1 cellular context compared by ENCODE assay signal in the genomic region with DNA sequence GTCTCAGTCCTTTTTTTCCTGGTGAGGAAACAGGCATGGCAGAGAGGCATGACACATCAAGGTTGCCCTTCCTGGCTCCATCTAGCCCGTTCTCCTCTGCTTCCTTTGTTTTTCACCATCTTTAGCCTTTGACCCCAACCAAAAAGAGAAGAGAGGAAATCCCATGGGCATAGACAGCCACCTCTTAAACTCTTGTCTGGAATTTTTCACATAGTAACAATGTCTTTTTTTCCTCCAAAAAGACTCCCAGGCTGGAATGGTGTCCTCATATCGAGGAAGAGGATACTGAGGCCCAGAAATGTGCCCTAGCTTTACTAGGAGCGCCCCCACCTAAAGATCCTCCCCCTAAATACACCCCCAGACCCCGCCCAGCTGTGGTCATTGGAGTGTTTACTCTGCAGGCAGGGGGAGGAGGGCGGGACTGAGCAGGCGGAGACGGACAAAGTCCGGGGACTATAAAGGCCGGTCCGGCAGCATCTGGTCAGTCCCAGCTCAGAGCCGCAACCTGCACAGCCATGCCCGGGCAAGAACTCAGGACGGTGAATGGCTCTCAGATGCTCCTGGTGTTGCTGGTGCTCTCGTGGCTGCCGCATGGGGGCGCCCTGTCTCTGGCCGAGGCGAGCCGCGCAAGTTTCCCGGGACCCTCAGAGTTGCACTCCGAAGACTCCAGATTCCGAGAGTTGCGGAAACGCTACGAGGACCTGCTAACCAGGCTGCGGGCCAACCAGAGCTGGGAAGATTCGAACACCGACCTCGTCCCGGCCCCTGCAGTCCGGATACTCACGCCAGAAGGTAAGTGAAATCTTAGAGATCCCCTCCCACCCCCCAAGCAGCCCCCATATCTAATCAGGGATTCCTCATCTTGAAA.
A peak's percentile ranks its signal among the peaks of the same experiment; 100 is the strongest.
TF ChIP-seq lines count a peak whose summit lies in the region.

Gene GDF15 (plus strand): TSS at position 484 of the 868 bp plus-strand sequence. CDS start 32 bp downstream, at position 516.

TF ChIP-seq in HepG2, 621 proteins besides CTCF, POLR2A, EP300 and RAD21 (continued from another document and continues in another):
- TF ChIP-seq HNF1A (IDR thresholded peaks at IDR 0.05; ENCODE audit: low read depth) (0 out of 2 replicates have a peak, but pooled peaks have one; percentile 25), HNF1A (CRISPR knock-in tag; IDR thresholded peaks at IDR 0.05; ENCODE audit: borderline replicate concordance) (peak; percentile 79; the same call in 1 of the 2 replicates), TCF7 (IDR thresholded peaks at IDR 0.05; ENCODE audit: low read depth) (peak; percentile 62), TGIF2 (CRISPR knock-in tag; IDR thresholded peaks at IDR 0.05) (peak; percentile 31; the same call in 1 of the 2 replicates), ZSCAN21 (CRISPR knock-in tag; IDR thresholded peaks at IDR 0.05; ENCODE audit: borderline replicate concordance) (peak; percentile 95), HMG20B (CRISPR knock-in tag; conservative IDR thresholded peaks at IDR 0.05) (no peak), MAF1 (CRISPR knock-in tag; IDR thresholded peaks at IDR 0.05; ENCODE audit: borderline replicate concordance) (peak; percentile 94; the same call in 1 of the 2 replicates), ZBTB3 (CRISPR knock-in tag; IDR thresholded peaks at IDR 0.05; ENCODE audit: borderline replicate concordance, low read depth) (no peak; the same call in none of the 2 replicates), ZNF773 (CRISPR knock-in tag; IDR thresholded peaks at IDR 0.05; ENCODE audit: borderline replicate concordance) (peak; percentile 91; the same call in 1 of the 2 replicates), ZBTB20 (CRISPR knock-in tag; IDR thresholded peaks at IDR 0.05; ENCODE audit: borderline replicate concordance, low read depth) (peak; percentile 77; the same call in 1 of the 2 replicates), PAF1 (CRISPR knock-in tag; IDR thresholded peaks at IDR 0.05) (no peak; the same call in none of the 2 replicates), DNMT1 (CRISPR knock-in tag; IDR thresholded peaks at IDR 0.05) (no peak), PHF8 (CRISPR knock-in tag; IDR thresholded peaks at IDR 0.05) (peak; percentile 79), KAT7 (CRISPR knock-in tag; IDR thresholded peaks at IDR 0.05; ENCODE audit: borderline replicate concordance) (peak; percentile 78), MAFK (conservative IDR thresholded peaks at IDR 0.05 in 1 of 2, IDR thresholded peaks at IDR 0.05 in 1 of 2; ENCODE audit: low read length in 2 of 2) (no peak), ZNF850 (CRISPR knock-in tag; conservative IDR thresholded peaks at IDR 0.05) (no peak), TCF12 (IDR thresholded peaks at IDR 0.05) (no peak), TCF12 (CRISPR knock-in tag; IDR thresholded peaks at IDR 0.05) (peak; percentile 71; the same call in 1 of the 2 replicates), ZNF263 (CRISPR knock-in tag; IDR thresholded peaks at IDR 0.05) (peak; percentile 75), SRF (IDR thresholded peaks at IDR 0.05; ENCODE audit: low read depth, low read length) (peak; percentile 26; the same call in 1 of the 2 replicates), ZNF580 (CRISPR knock-in tag; IDR thresholded peaks at IDR 0.05; ENCODE audit: borderline replicate concordance, low read depth) (peak; percentile 62), ZNF570 (CRISPR knock-in tag; IDR thresholded peaks at IDR 0.05; ENCODE audit: borderline replicate concordance) (no peak), ZNF24 (IDR thresholded peaks at IDR 0.05) (0 out of 2 replicates have a peak, but pooled peaks have one; percentile 71), ZNF749 (CRISPR knock-in tag; IDR thresholded peaks at IDR 0.05; ENCODE audit: borderline replicate concordance) (peak; percentile 97), HMG20A (CRISPR knock-in tag; IDR thresholded peaks at IDR 0.05; ENCODE audit: borderline replicate concordance) (no peak; the same call in none of the 2 replicates), MEIS2 (CRISPR knock-in tag; IDR thresholded peaks at IDR 0.05) (peak; percentile 92; the same call in 1 of the 2 replicates), THAP11 (CRISPR knock-in tag; IDR thresholded peaks at IDR 0.05) (peak; percentile 72), IKZF4 (CRISPR knock-in tag; IDR thresholded peaks at IDR 0.05; ENCODE audit: borderline replicate concordance, low read depth, not compliant biosample characterization) (no peak), FOXO1 (CRISPR knock-in tag; IDR thresholded peaks at IDR 0.05) (peak; percentile 88)
- TF ChIP-seq, protein P1, sequence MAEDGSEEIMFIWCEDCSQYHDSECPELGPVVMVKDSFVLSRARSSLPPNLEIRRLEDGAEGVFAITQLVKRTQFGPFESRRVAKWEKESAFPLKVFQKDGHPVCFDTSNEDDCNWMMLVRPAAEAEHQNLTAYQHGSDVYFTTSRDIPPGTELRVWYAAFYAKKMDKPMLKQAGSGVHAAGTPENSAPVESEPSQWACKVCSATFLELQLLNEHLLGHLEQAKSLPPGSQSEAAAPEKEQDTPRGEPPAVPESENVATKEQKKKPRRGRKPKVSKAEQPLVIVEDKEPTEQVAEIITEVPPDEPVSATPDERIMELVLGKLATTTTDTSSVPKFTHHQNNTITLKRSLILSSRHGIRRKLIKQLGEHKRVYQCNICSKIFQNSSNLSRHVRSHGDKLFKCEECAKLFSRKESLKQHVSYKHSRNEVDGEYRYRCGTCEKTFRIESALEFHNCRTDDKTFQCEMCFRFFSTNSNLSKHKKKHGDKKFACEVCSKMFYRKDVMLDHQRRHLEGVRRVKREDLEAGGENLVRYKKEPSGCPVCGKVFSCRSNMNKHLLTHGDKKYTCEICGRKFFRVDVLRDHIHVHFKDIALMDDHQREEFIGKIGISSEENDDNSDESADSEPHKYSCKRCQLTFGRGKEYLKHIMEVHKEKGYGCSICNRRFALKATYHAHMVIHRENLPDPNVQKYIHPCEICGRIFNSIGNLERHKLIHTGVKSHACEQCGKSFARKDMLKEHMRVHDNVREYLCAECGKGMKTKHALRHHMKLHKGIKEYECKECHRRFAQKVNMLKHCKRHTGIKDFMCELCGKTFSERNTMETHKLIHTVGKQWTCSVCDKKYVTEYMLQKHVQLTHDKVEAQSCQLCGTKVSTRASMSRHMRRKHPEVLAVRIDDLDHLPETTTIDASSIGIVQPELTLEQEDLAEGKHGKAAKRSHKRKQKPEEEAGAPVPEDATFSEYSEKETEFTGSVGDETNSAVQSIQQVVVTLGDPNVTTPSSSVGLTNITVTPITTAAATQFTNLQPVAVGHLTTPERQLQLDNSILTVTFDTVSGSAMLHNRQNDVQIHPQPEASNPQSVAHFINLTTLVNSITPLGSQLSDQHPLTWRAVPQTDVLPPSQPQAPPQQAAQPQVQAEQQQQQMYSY (CRISPR knock-in tag; IDR thresholded peaks at IDR 0.05) = peak; percentile 73
- TF ChIP-seq, protein P2, sequence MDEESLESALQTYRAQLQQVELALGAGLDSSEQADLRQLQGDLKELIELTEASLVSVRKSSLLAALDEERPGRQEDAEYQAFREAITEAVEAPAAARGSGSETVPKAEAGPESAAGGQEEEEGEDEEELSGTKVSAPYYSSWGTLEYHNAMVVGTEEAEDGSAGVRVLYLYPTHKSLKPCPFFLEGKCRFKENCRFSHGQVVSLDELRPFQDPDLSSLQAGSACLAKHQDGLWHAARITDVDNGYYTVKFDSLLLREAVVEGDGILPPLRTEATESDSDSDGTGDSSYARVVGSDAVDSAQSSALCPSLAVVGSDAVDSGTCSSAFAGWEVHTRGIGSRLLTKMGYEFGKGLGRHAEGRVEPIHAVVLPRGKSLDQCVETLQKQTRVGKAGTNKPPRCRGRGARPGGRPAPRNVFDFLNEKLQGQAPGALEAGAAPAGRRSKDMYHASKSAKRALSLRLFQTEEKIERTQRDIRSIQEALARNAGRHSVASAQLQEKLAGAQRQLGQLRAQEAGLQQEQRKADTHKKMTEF (CRISPR knock-in tag; IDR thresholded peaks at IDR 0.05) = peak; percentile 87
- TF ChIP-seq, protein P3, sequence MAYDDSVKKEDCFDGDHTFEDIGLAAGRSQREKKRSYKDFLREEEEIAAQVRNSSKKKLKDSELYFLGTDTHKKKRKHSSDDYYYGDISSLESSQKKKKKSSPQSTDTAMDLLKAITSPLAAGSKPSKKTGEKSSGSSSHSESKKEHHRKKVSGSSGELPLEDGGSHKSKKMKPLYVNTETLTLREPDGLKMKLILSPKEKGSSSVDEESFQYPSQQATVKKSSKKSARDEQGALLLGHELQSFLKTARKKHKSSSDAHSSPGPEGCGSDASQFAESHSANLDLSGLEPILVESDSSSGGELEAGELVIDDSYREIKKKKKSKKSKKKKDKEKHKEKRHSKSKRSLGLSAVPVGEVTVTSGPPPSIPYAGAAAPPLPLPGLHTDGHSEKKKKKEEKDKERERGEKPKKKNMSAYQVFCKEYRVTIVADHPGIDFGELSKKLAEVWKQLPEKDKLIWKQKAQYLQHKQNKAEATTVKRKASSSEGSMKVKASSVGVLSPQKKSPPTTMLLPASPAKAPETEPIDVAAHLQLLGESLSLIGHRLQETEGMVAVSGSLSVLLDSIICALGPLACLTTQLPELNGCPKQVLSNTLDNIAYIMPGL (CRISPR knock-in tag; IDR thresholded peaks at IDR 0.05; ENCODE audit: borderline replicate concordance in 1 of 2, low read depth in 1 of 2) = peak; percentile 98 to 99
- TF ChIP-seq, protein P4, sequence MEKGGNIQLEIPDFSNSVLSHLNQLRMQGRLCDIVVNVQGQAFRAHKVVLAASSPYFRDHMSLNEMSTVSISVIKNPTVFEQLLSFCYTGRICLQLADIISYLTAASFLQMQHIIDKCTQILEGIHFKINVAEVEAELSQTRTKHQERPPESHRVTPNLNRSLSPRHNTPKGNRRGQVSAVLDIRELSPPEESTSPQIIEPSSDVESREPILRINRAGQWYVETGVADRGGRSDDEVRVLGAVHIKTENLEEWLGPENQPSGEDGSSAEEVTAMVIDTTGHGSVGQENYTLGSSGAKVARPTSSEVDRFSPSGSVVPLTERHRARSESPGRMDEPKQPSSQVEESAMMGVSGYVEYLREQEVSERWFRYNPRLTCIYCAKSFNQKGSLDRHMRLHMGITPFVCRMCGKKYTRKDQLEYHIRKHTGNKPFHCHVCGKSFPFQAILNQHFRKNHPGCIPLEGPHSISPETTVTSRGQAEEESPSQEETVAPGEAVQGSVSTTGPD (CRISPR knock-in tag; IDR thresholded peaks at IDR 0.05) = peak; percentile 42; the same call in 1 of the 2 replicates
- TF ChIP-seq, protein P5, sequence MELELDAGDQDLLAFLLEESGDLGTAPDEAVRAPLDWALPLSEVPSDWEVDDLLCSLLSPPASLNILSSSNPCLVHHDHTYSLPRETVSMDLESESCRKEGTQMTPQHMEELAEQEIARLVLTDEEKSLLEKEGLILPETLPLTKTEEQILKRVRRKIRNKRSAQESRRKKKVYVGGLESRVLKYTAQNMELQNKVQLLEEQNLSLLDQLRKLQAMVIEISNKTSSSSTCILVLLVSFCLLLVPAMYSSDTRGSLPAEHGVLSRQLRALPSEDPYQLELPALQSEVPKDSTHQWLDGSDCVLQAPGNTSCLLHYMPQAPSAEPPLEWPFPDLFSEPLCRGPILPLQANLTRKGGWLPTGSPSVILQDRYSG (CRISPR knock-in tag; IDR thresholded peaks at IDR 0.05) = no peak
- TF ChIP-seq, protein P6, sequence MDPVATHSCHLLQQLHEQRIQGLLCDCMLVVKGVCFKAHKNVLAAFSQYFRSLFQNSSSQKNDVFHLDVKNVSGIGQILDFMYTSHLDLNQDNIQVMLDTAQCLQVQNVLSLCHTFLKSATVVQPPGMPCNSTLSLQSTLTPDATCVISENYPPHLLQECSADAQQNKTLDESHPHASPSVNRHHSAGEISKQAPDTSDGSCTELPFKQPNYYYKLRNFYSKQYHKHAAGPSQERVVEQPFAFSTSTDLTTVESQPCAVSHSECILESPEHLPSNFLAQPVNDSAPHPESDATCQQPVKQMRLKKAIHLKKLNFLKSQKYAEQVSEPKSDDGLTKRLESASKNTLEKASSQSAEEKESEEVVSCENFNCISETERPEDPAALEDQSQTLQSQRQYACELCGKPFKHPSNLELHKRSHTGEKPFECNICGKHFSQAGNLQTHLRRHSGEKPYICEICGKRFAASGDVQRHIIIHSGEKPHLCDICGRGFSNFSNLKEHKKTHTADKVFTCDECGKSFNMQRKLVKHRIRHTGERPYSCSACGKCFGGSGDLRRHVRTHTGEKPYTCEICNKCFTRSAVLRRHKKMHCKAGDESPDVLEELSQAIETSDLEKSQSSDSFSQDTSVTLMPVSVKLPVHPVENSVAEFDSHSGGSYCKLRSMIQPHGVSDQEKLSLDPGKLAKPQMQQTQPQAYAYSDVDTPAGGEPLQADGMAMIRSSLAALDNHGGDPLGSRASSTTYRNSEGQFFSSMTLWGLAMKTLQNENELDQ (CRISPR knock-in tag; IDR thresholded peaks at IDR 0.05; ENCODE audit: borderline replicate concordance) = no peak
- TF ChIP-seq, protein P7, sequence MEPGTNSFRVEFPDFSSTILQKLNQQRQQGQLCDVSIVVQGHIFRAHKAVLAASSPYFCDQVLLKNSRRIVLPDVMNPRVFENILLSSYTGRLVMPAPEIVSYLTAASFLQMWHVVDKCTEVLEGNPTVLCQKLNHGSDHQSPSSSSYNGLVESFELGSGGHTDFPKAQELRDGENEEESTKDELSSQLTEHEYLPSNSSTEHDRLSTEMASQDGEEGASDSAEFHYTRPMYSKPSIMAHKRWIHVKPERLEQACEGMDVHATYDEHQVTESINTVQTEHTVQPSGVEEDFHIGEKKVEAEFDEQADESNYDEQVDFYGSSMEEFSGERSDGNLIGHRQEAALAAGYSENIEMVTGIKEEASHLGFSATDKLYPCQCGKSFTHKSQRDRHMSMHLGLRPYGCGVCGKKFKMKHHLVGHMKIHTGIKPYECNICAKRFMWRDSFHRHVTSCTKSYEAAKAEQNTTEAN (CRISPR knock-in tag; conservative IDR thresholded peaks at IDR 0.05) = peak; percentile 89
